Comparison of ENCODE assay signal across 8 cellular contexts in genomic region chr20:44646023-44646640, GRCh38. TPM values are rescaled to one million over a fixed set of nuclear protein-coding genes. Genes with fewer than 3 reads are reported as not detected.
DNase-seq lines count a peak whose midpoint lies in the region; ATAC-seq, FAIRE-seq and TF ChIP-seq lines count a peak whose summit lies in the region.

No MANE protein-coding gene starts in this region.

- no peak overlapping the region for H3K23ac ChIP-seq in H9 (ENCODE audit: insufficient read length, low read depth, low read length)

- peak overlapping the region; percentile 10 to 91 (median 18); a peak in 6 of 7 replicates for H3K27ac Mint-ChIP-seq in H9

- H3K9me3 Mint-ChIP-seq in H9, result no peaks in the 10 kb centered on the region

- H3K4me2 ChIP-seq in H9 (ENCODE audit: insufficient read depth, insufficient read length, low read length) (no peak overlapping the region), PC-3 (ENCODE audit: low read length) (no peak overlapping the region)

- no peak overlapping the region for H4K8ac ChIP-seq in H9 (replicated peaks; ENCODE audit: insufficient read length, low read depth, low read length)

- H2BK5ac ChIP-seq in H9 (ENCODE audit: insufficient read length, low read length), result no peak overlapping the region

- H3K23me2 ChIP-seq in H9 (ENCODE audit: insufficient read length, low read depth, low read length, poor library complexity, severe bottlenecking), result peaks cover under 1% of the 10 kb centered on the region

- no peaks in the 10 kb centered on the region for H3K79me2 ChIP-seq in H9 (ENCODE audit: insufficient read depth, low read length)
- 0 out of 2 replicates have a peak, but pooled peaks cover 3% of the 10 kb centered on the region for H3K79me2 ChIP-seq in PC-3 (ENCODE audit: low read length)

- H4K5ac ChIP-seq in H9 (ENCODE audit: insufficient read length, low read depth, low read length), result no peak overlapping the region

- no peaks in the 10 kb centered on the region for H3K9me2 ChIP-seq in PC-3 (replicated peaks; ENCODE audit: low read length)

- H3K27ac ChIP-seq in H9 (ENCODE audit: insufficient read length, low read depth, low read length), result no peak overlapping the region
- peak overlapping the region; percentile 61 for H3K27ac ChIP-seq in effector memory CD4-positive, alpha-beta T cell (ENCODE audit: insufficient read depth, low read length, poor library complexity, severe bottlenecking)
- no peak overlapping the region for H3K27ac ChIP-seq in PC-3 (ENCODE audit: low read length)

- H4K20me1 ChIP-seq in H9 (ENCODE audit: control insufficient read depth, insufficient read depth, insufficient read length) (no peaks in the 10 kb centered on the region), PC-3 (ENCODE audit: low read length) (no peaks in the 10 kb centered on the region)

- POLR2A ChIA-PET in PC-3 (lab: Charles Lee; ENCODE audit: unreplicated experiment), result no interaction called here

- H2BK15ac ChIP-seq in H9 (ENCODE audit: low read depth, low read length), result no peak overlapping the region

- H4K91ac ChIP-seq in H9 (ENCODE audit: insufficient read length, low read depth, low read length), result no peak overlapping the region

- H3K4me1 ChIP-seq in H9 (ENCODE audit: insufficient read depth, low read length) (peaks cover 20% of the 10 kb centered on the region; the same call in 1 of the 2 replicates), PC-3 (ENCODE audit: insufficient read depth, low read length) (peaks cover 37% of the 10 kb centered on the region)
- peaks cover 91% of the 10 kb centered on the region for H3K4me1 ChIP-seq in effector memory CD4-positive, alpha-beta T cell (ENCODE audit: control insufficient read depth, insufficient read depth, low read length, poor library complexity, severe bottlenecking)

- H2BK20ac ChIP-seq in H9 (ENCODE audit: low read depth, low read length, poor library complexity, severe bottlenecking), result no peak overlapping the region

- H3K9ac ChIP-seq in H9 (ENCODE audit: extremely low read depth, insufficient read length, low read length), result no peak overlapping the region
- H3K9ac ChIP-seq in PC-3 (ENCODE audit: low read length), result no peak overlapping the region

- no peak overlapping the region for H3K18ac ChIP-seq in H9 (ENCODE audit: insufficient read length, low read depth, low read length)

- H3K4me3 ChIP-seq in GM12875 (ENCODE audit: low read depth, low read length) (peak overlapping the region; percentile 1), PC-3 (ENCODE audit: low read length) (no peak overlapping the region)
- H3K4me3 ChIP-seq in effector memory CD4-positive, alpha-beta T cell (ENCODE audit: insufficient read depth, low read depth, low read length, poor library complexity, severe bottlenecking), result peak overlapping the region; percentile 11

- no peaks in the 10 kb centered on the region; the same call in 1 of the 2 replicates for H3K27me3 ChIP-seq in H9 (ENCODE audit: insufficient read depth, low read length)
- H3K27me3 ChIP-seq in effector memory CD4-positive, alpha-beta T cell (replicated peaks; ENCODE audit: control insufficient read depth, insufficient read depth, low read length, poor library complexity, severe bottlenecking), result no peaks in the 10 kb centered on the region
- no peaks in the 10 kb centered on the region for H3K27me3 ChIP-seq in PC-3 (ENCODE audit: low read length)

- no peaks in the 10 kb centered on the region for H3K36me3 ChIP-seq in effector memory CD4-positive, alpha-beta T cell (ENCODE audit: control insufficient read depth, insufficient read depth, low read length)
- no peaks in the 10 kb centered on the region for H3K36me3 ChIP-seq in PC-3 (ENCODE audit: low read depth, low read length)

- no TSS peak for BruUV-seq in PC-3 (replicated peaks; lab: Mats Ljungman, UMichigan)

- peaks cover 58 to 67% of the 10 kb centered on the region in 2 experiments for H3K4me1 Mint-ChIP-seq in H9

- no peaks in the 10 kb centered on the region for H3K79me1 ChIP-seq in H9 (ENCODE audit: insufficient read depth, low read depth, low read length, poor library complexity, severe bottlenecking)

- H3K14ac ChIP-seq in H9 (ENCODE audit: insufficient read depth, low read length), result no peak overlapping the region

- H2AFZ ChIP-seq in H9 (ENCODE audit: low read length), result no peak overlapping the region
- H2AFZ ChIP-seq in PC-3 (ENCODE audit: low read length), result no peak overlapping the region

- no peak overlapping the region for H3K56ac ChIP-seq in H9 (ENCODE audit: insufficient read length, low read depth, low read length)

- no peak overlapping the region for H3T11ph ChIP-seq in H9 (ENCODE audit: low read length)

- H3F3A ChIP-seq in PC-3 (ENCODE audit: low read length, unreplicated experiment), result no peaks in the 10 kb centered on the region

- H3K9me3 ChIP-seq in H9 (ENCODE audit: control insufficient read depth, low read depth, low read length) (no peaks in the 10 kb centered on the region), PC-3 (ENCODE audit: low read length) (no peaks in the 10 kb centered on the region)
- H3K9me3 ChIP-seq in effector memory CD4-positive, alpha-beta T cell (ENCODE audit: control insufficient read depth, low read length), result no peaks in the 10 kb centered on the region

- H2BK120ac ChIP-seq in H9 (ENCODE audit: low read depth, low read length, poor library complexity, severe bottlenecking), result no peak overlapping the region

- no peak for FAIRE-seq in D721Med (lab: Jason Lieb, UNC)

- no peak overlapping the region for H2BK12ac ChIP-seq in H9 (ENCODE audit: insufficient read length, low read depth, low read length)

- no peak for TF ChIP-seq CTCF in GM12875 (IDR thresholded peaks at IDR 0.05; ENCODE audit: borderline replicate concordance, insufficient read depth, low read depth, low read length)
- no peak for TF ChIP-seq CTCF in H9 (conservative IDR thresholded peaks at IDR 0.05)
- TF ChIP-seq CTCF in PC-3 (conservative IDR thresholded peaks at IDR 0.05; ENCODE audit: low read depth, low read length), result no peak
- no peak for TF ChIP-seq CTCF in D721Med (IDR thresholded peaks at IDR 0.05; ENCODE audit: insufficient read depth, missing control alignments)

- H3K4me3 Mint-ChIP-seq in H9, result no peak overlapping the region

- no peak overlapping the region for H3K4ac ChIP-seq in H9 (ENCODE audit: low read depth, low read length)

- peaks cover 9% of the 10 kb centered on the region for H3K27me3 Mint-ChIP-seq in H9 (ENCODE audit: low read depth)

- peaks cover 0 to 4% (median 4%) of the 10 kb centered on the region in 3 experiments; a peak in 3 of 7 replicates for H3K36me3 Mint-ChIP-seq in H9 (ENCODE audit: insufficient read depth in 1 of 3, low read depth in 3 of 3)

- intact Hi-C loops in PC-3 (cut with micrococcal nuclease), result no loop called here

- peak; percentile 42 for DNase-seq in H9
- DNase-seq in effector memory CD4-positive, alpha-beta T cell, result no peak
- DNase-seq in hippocampal formation (lab: John Stamatoyannopoulos, UW), result no peak
- DNase-seq in NCI-H1048 (lab: John Stamatoyannopoulos, UW), result no peak
- DNase-seq in PC-3, result no peak
- DNase-seq in D721Med (ENCODE audit: insufficient read length, low spot score), result no peak

- CTCF ChIA-PET in PC-3 (lab: Charles Lee), result no interaction called here

- no CpG with 5 or more reads among the region's 4 CpGs for WGBS in H9 (ENCODE audit: extremely low coverage, insufficient read length, low lambda C conversion rate)

- no peak overlapping the region for H2AK5ac ChIP-seq in H9 (ENCODE audit: insufficient read length, low read length)

- no peak for ATAC-seq in PC-3

TF ChIP-seq in PFSK-1, 5 proteins besides CTCF, POLR2A, EP300 and RAD21:
- TF ChIP-seq SIN3A (IDR thresholded peaks at IDR 0.05; ENCODE audit: borderline replicate concordance, insufficient read depth, low read length), result no peak
- peak; percentile 11 for TF ChIP-seq FOXP2 (optimal IDR thresholded peaks at IDR 0.05; ENCODE audit: borderline replicate concordance, extremely low read depth, extremely low read length, insufficient read depth)
- TF ChIP-seq REST (IDR thresholded peaks at IDR 0.05; ENCODE audit: insufficient read depth in 1 of 2, low read depth in 2 of 2, low read length in 2 of 2), result no peak
- TF ChIP-seq TAF1 (IDR thresholded peaks at IDR 0.05; ENCODE audit: borderline replicate concordance, insufficient read depth, low read length), result no peak
- no peak for TF ChIP-seq POLR2AphosphoS5 (IDR thresholded peaks at IDR 0.05; ENCODE audit: low read depth, low read length)

RNA-seq across cellular contexts. Expression of gene ADA, which starts 5.4 kb away (rescaled TPM):
- total RNA-seq in H9 (2021), result 19.2 and 22.0 TPM in 2 replicates
- 63.4 TPM for polyA plus RNA-seq in PFSK-1 (2012; ENCODE audit: insufficient read length, low read depth)
- 12.4 and 13.0 TPM in 2 replicates for total RNA-seq in PC-3 (2014; rRNA removed)
